Comparison of ENCODE assay signal across 13 cellular contexts in the genomic region with DNA sequence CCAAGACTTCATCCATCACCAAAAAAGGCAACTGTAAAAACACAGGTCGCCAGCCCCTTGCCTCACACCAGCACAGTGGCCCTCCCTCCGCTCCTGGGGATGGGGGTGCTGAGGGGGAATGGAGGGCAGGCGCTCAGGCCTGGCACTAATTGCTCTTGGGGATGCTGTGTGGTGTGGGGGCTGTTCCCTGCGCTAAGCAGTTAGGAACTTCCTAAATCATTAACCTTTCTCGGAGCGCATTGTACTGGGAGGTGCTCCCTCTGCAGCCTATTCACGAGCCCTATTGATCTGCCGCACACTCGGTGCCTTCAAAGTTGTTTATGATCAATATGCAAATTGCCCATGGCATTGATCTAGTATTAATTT.
A peak's percentile ranks its signal among the peaks of the same experiment; 100 is the strongest.
DNase-seq lines count a peak whose midpoint lies in the region; ATAC-seq and TF ChIP-seq lines count a peak whose summit lies in the region.
"Had no signal": no experiment of that assay in that cellular context is flagged by ENCODE, and none has a peak within 500 bp of the region (broad histone marks: within the 10 kb centered on the region; RNA-seq: fewer than 3 reads in every experiment).

No MANE protein-coding gene starts in this region.

- H3K27me3 ChIP-seq in lower lobe of right lung (ENCODE audit: low read depth) (no peaks in the 10 kb centered on the region), stomach smooth muscle (ENCODE audit: control insufficient read depth in 1 of 2, insufficient read depth in 2 of 2, low read length in 2 of 2) (no peaks in the 10 kb centered on the region)

- H3K4me3 ChIP-seq in lower lobe of right lung = no peak overlapping the region
- H3K4me3 ChIP-seq in stomach smooth muscle (ENCODE audit: low read length in 2 of 2) = no peak overlapping the region

- H3K9me3 ChIP-seq in lower lobe of right lung (no peaks in the 10 kb centered on the region), stomach smooth muscle (ENCODE audit: control insufficient read depth in 2 of 2, low read length in 2 of 2) (no peaks in the 10 kb centered on the region)

- ATAC-seq in lower lobe of right lung (no peak), GM19452 (IDR thresholded peaks at IDR 0.05; ENCODE audit: unreplicated experiment) (no peak)
- ATAC-seq: activated CD8-positive, alpha-beta T cell treated with anti-CD3 and anti-CD28 coated beads for 36 hours had no signal

- DNase-seq in HFFc6 = no peak
- no peak for DNase-seq in lower lobe of right lung
- no peak for DNase-seq in AG08396 (ENCODE audit: low spot score)
- no peak for DNase-seq in stimulated activated CD4-positive, alpha-beta T cell treated with anti-CD3 and anti-CD28 coated beads, Interleukin-4, amount 100 ng/mL, for 24 hours
- no peak for DNase-seq in T-helper 1 cell
- DNase-seq: activated CD8-positive, alpha-beta T cell treated with anti-CD3 and anti-CD28 coated beads for 36 hours; activated naive CD4-positive, alpha-beta T cell treated with anti-CD3 and anti-CD28 coated beads, Interleukin-2, amount 10 ng/mL, durations not matched to agents 7 days and 5 days; cortex of kidney had no signal

- intact Hi-C loops in lower lobe of right lung (cut with DNase I) = no loop called here

- H3K4me3 Mint-ChIP-seq in HFFc6 (no peak overlapping the region), brain (no peak overlapping the region)
- H3K4me3 Mint-ChIP-seq: activated CD8-positive, alpha-beta T cell treated with anti-CD3 and anti-CD28 coated beads for 36 hours; activated naive CD4-positive, alpha-beta T cell treated with anti-CD3 and anti-CD28 coated beads, Interleukin-2, amount 10 ng/mL, durations not matched to agents 7 days and 5 days; memory B cell had no signal

- H3K4me1 ChIP-seq in lower lobe of right lung = peaks cover 16% of the 10 kb centered on the region
- peaks cover 54% of the 10 kb centered on the region for H3K4me1 ChIP-seq in stomach smooth muscle (ENCODE audit: control insufficient read depth, insufficient read depth, low read length)

- H3K27me3 Mint-ChIP-seq in HFFc6 (ENCODE audit: insufficient read depth) = peaks cover 8% of the 10 kb centered on the region
- peaks cover 8% of the 10 kb centered on the region for H3K27me3 Mint-ChIP-seq in brain

- TF ChIP-seq CTCF in HFFc6 (IDR thresholded peaks at IDR 0.05) (no peak), brain (conservative IDR thresholded peaks at IDR 0.05) (no peak), lower lobe of right lung (IDR thresholded peaks at IDR 0.05) (no peak)

- H3K27ac Mint-ChIP-seq in HFFc6 (peak overlapping the region; percentile 96), brain (peak overlapping the region in 4 of 5 experiments; percentile 72 to 94 (median 86))
- H3K27ac Mint-ChIP-seq: activated CD8-positive, alpha-beta T cell treated with anti-CD3 and anti-CD28 coated beads for 36 hours; activated naive CD4-positive, alpha-beta T cell treated with anti-CD3 and anti-CD28 coated beads, Interleukin-2, amount 10 ng/mL, durations not matched to agents 7 days and 5 days; memory B cell had no signal

- H3K9me3 Mint-ChIP-seq in HFFc6 (no peaks in the 10 kb centered on the region), brain (peaks cover 0 to 3% (median 0%) of the 10 kb centered on the region in 5 experiments)
- H3K9me3 Mint-ChIP-seq: activated CD8-positive, alpha-beta T cell treated with anti-CD3 and anti-CD28 coated beads for 36 hours; activated naive CD4-positive, alpha-beta T cell treated with anti-CD3 and anti-CD28 coated beads, Interleukin-2, amount 10 ng/mL, durations not matched to agents 7 days and 5 days; memory B cell had no signal

- H3K4me1 Mint-ChIP-seq in HFFc6 (ENCODE audit: low read depth) (peaks cover 48% of the 10 kb centered on the region), brain (peaks cover 86% of the 10 kb centered on the region)

- H3K36me3 Mint-ChIP-seq in HFFc6 (ENCODE audit: low read depth) (peaks cover 21% of the 10 kb centered on the region), brain (peaks cover 10% of the 10 kb centered on the region)
- H3K36me3 Mint-ChIP-seq: activated naive CD4-positive, alpha-beta T cell treated with anti-CD3 and anti-CD28 coated beads, Interleukin-2, amount 10 ng/mL, durations not matched to agents 7 days and 5 days had no signal

- H3K9ac ChIP-seq in stomach smooth muscle (ENCODE audit: low read length in 2 of 2) = peak overlapping the region; percentile 21 to 23
- H3K9ac ChIP-seq: parathyroid adenoma had no signal

- H3K27ac ChIP-seq in lower lobe of right lung (peak overlapping the region; percentile 56), stomach smooth muscle (ENCODE audit: low read length) (peak overlapping the region; percentile 73)

- H3K36me3 ChIP-seq in lower lobe of right lung (no peaks in the 10 kb centered on the region), stomach smooth muscle (ENCODE audit: control insufficient read depth in 2 of 2, insufficient read depth in 2 of 2, low read length in 2 of 2) (no peaks in the 10 kb centered on the region)
